ENCODE assay signal across 24 cellular contexts in the genomic region with DNA sequence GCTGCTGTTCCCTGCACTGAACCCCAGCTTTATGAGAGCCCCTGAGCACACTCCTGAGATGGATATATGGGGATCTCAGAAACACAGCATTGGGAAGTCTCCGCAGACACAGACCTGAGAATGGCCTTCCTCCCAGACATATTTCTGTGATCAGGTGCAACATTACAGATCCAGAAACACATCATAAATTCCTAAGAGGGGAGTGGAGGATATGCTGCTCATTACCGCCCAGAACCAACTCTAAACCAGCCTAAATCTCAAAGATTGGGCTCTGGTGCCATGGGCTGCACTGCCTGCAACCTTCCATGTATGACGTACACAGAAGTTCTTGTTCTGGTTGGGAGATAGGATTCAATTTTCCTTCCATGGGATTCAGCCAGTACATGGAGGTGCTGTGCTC.
"Had no signal": no experiment of that assay in that cellular context is flagged by ENCODE, and none has a peak within 500 bp of the region (broad histone marks: within the 10 kb centered on the region; RNA-seq: fewer than 3 reads in every experiment).

No MANE protein-coding gene starts in this region.

- H3K9me3 Mint-ChIP-seq: activated T-helper 2 cell treated with anti-CD3 and anti-CD28 coated beads, Interferon-gamma antibody, Interleukin-2, Interleukin-4, amounts not matched to agents 10 μg/mL and 5 μg/mL and 100 μg/mL, durations not matched to agents 14 hours and 24 hours and 36 hours; WTC11 had no signal

- DNase-seq: activated naive CD4-positive, alpha-beta T cell; activated T-cell treated with anti-CD3 and anti-CD28 coated beads, Interleukin-2, amount 50 U/mL, for 1 hour; adrenal gland; central memory CD4-positive, alpha-beta T cell; esophagus squamous epithelium; heart right ventricle; left lung; midbrain; retina; sigmoid colon; stimulated activated CD4-positive, alpha-beta T cell treated with anti-CD3 and anti-CD28 coated beads, Interleukin-4, amount 100 ng/mL, for 4 hours; stimulated activated naive CD8-positive, alpha-beta T cell treated with anti-CD3 and anti-CD28 coated beads, Interleukin-15, Interleukin-2, amounts not matched to agents 100 U/mL and 50 U/mL, for 24 hours; substantia nigra; T-helper 9 cell; tibial artery; uterus had no signal

- ATAC-seq: heart right ventricle; left lung; stimulated activated naive CD8-positive, alpha-beta T cell treated with anti-CD3 and anti-CD28 coated beads, Interleukin-15, Interleukin-2, amounts not matched to agents 100 U/mL and 50 U/mL, for 24 hours had no signal

- H3K36me3 ChIP-seq: adrenal gland, ascending aorta, esophagus squamous epithelium, heart right ventricle, left lung, sigmoid colon, tibial artery, uterus had no signal

- H3K27me3 ChIP-seq: adrenal gland, ascending aorta, heart right ventricle, left lung, sigmoid colon, tibial artery, uterus had no signal

- H3K4me3 ChIP-seq: adrenal gland, ascending aorta, coronary artery, esophagus squamous epithelium, heart right ventricle, left lung, lung, sigmoid colon, tibial artery, uterus had no signal

- H3K36me3 Mint-ChIP-seq: activated naive CD8-positive, alpha-beta T cell; WTC11 had no signal

- H3K27ac Mint-ChIP-seq: activated naive CD8-positive, alpha-beta T cell; activated T-helper 2 cell treated with anti-CD3 and anti-CD28 coated beads, Interferon-gamma antibody, Interleukin-2, Interleukin-4, amounts not matched to agents 10 μg/mL and 5 μg/mL and 100 μg/mL, durations not matched to agents 14 hours and 24 hours and 36 hours; progenitor cell of endocrine pancreas; WTC11 had no signal

- H3K9me3 ChIP-seq: adrenal gland, ascending aorta, esophagus squamous epithelium, heart right ventricle, left lung, sigmoid colon, tibial artery, uterus had no signal

- H3K4me1 ChIP-seq: uterus had no signal

- H3K27ac ChIP-seq: adrenal gland, ascending aorta, coronary artery, esophagus squamous epithelium, heart right ventricle, left lung, sigmoid colon, tibial artery, uterus had no signal

- H3K4me3 Mint-ChIP-seq: activated naive CD8-positive, alpha-beta T cell; neural crest cell; WTC11 had no signal
